21 cellular contexts compared by ENCODE assay signal in genomic region chr16:65114527-65114926, GRCh38. TPM values are rescaled to one million over a fixed set of nuclear protein-coding genes. Genes with fewer than 3 reads are reported as not detected.
"Had no signal": no experiment of that assay in that cellular context is flagged by ENCODE, and none has a peak within 500 bp of the region (broad histone marks: within the 10 kb centered on the region; RNA-seq: fewer than 3 reads in every experiment).

No MANE protein-coding gene starts in this region.

- ATAC-seq: activated naive CD8-positive, alpha-beta T cell treated with anti-CD3 and anti-CD28 coated beads, Interleukin-2, amount 50 U/mL, for 24 hours; gastroesophageal sphincter; natural killer cell treated with Interleukin-12 subunit alpha and Interleukin-12 subunit beta and Interleukin-15 and Interleukin-18, amount 100 ng/mL, for 72 hours; stimulated activated naive CD8-positive, alpha-beta T cell treated with anti-CD3 and anti-CD28 coated beads, Interleukin-15, Interleukin-2, amounts not matched to agents 100 U/mL and 50 U/mL, for 24 hours had no signal

- H3K36me3 Mint-ChIP-seq: activated naive CD4-positive, alpha-beta T cell treated with anti-CD3 and anti-CD28 coated beads, Interleukin-2, amount 10 ng/mL, durations not matched to agents 7 days and 5 days; mesothelial cell of epicardium; natural killer cell treated with Interleukin-12 subunit alpha and Interleukin-12 subunit beta and Interleukin-15 and Interleukin-18, amount 100 ng/mL, for 72 hours had no signal

- H3K27me3 Mint-ChIP-seq: natural killer cell treated with Interleukin-12 subunit alpha and Interleukin-12 subunit beta and Interleukin-15 and Interleukin-18, amount 100 ng/mL, for 72 hours had no signal

- H3K9me3 ChIP-seq: colonic mucosa, gastroesophageal sphincter had no signal

- H3K4me3 Mint-ChIP-seq: activated naive CD4-positive, alpha-beta T cell treated with anti-CD3 and anti-CD28 coated beads, Interleukin-2, amount 10 ng/mL, durations not matched to agents 7 days and 5 days; activated naive CD8-positive, alpha-beta T cell treated with anti-CD3 and anti-CD28 coated beads, Interleukin-2, amount 50 U/mL, for 24 hours; mesothelial cell of epicardium; natural killer cell treated with Interleukin-12 subunit alpha and Interleukin-12 subunit beta and Interleukin-15 and Interleukin-18, amount 100 ng/mL, for 72 hours had no signal

- H3K4me1 Mint-ChIP-seq: activated naive CD4-positive, alpha-beta T cell treated with anti-CD3 and anti-CD28 coated beads, Interleukin-2, amount 10 ng/mL, durations not matched to agents 7 days and 5 days; activated naive CD8-positive, alpha-beta T cell treated with anti-CD3 and anti-CD28 coated beads, Interleukin-2, amount 50 U/mL, for 24 hours had no signal

- H3K36me3 ChIP-seq: cardiac muscle cell, colonic mucosa, gastroesophageal sphincter had no signal

- H3K4me3 ChIP-seq: cardiac muscle cell, colonic mucosa, gastroesophageal sphincter had no signal

- H3K27me3 ChIP-seq: cardiac muscle cell, gastroesophageal sphincter had no signal

- H3K9me3 Mint-ChIP-seq: activated naive CD8-positive, alpha-beta T cell treated with anti-CD3 and anti-CD28 coated beads, Interleukin-2, amount 50 U/mL, for 24 hours; mesothelial cell of epicardium had no signal

- DNase-seq: activated CD4-positive, CD25-positive, alpha-beta regulatory T cell treated with anti-CD3 and anti-CD28 coated beads, Interleukin-2, amount 50 U/mL, for 72 hours; activated CD8-positive, alpha-beta memory T cell treated with anti-CD3 and anti-CD28 coated beads for 24 hours; activated CD8-positive, alpha-beta memory T cell treated with anti-CD3 and anti-CD28 coated beads, Interleukin-2, amount 50 U/mL, for 48 hours; activated effector memory CD4-positive, alpha-beta T cell treated with Interleukin-2 at 50 U/mL for 16 hours; activated naive CD4-positive, alpha-beta T cell treated with anti-CD3 and anti-CD28 coated beads, Interleukin-2, amount 10 ng/mL, durations not matched to agents 7 days and 5 days; activated naive CD8-positive, alpha-beta T cell treated with anti-CD3 and anti-CD28 coated beads, Interleukin-2, amount 50 U/mL, for 24 hours; activated T-cell treated with anti-CD3 and anti-CD28 coated beads, Interleukin-2, amount 50 U/mL, for 48 hours; aorta; colonic mucosa; erythroblast; occipital lobe; stimulated activated CD4-positive, alpha-beta T cell treated with anti-CD3 and anti-CD28 coated beads, Interleukin-2, amount 100 ng/mL, for 24 hours; stimulated activated naive CD8-positive, alpha-beta T cell treated with anti-CD3 and anti-CD28 coated beads, Interleukin-15, Interleukin-2, amounts not matched to agents 100 U/mL and 50 U/mL, for 24 hours; T-helper 2 cell; trophoblast cell had no signal

- H3K27ac ChIP-seq: cardiac muscle cell, colonic mucosa, gastroesophageal sphincter, VCaP had no signal

- H3K27ac Mint-ChIP-seq: activated naive CD4-positive, alpha-beta T cell treated with anti-CD3 and anti-CD28 coated beads, Interleukin-2, amount 10 ng/mL, durations not matched to agents 7 days and 5 days; activated naive CD8-positive, alpha-beta T cell treated with anti-CD3 and anti-CD28 coated beads, Interleukin-2, amount 50 U/mL, for 24 hours; mesothelial cell of epicardium; natural killer cell treated with Interleukin-12 subunit alpha and Interleukin-12 subunit beta and Interleukin-15 and Interleukin-18, amount 100 ng/mL, for 72 hours; progenitor cell of endocrine pancreas had no signal

- H3K4me1 ChIP-seq: colonic mucosa had no signal

RNA-seq across cellular contexts. Expression of gene CDH11, which starts 7.3 kb away (rescaled TPM):
- total RNA-seq: natural killer cell treated with Interleukin-12 subunit alpha and Interleukin-12 subunit beta and Interleukin-15 and Interleukin-18, amount 100 ng/mL, for 72 hours had no signal
